1 cellular context compared by ENCODE assay signal in the genomic region with DNA sequence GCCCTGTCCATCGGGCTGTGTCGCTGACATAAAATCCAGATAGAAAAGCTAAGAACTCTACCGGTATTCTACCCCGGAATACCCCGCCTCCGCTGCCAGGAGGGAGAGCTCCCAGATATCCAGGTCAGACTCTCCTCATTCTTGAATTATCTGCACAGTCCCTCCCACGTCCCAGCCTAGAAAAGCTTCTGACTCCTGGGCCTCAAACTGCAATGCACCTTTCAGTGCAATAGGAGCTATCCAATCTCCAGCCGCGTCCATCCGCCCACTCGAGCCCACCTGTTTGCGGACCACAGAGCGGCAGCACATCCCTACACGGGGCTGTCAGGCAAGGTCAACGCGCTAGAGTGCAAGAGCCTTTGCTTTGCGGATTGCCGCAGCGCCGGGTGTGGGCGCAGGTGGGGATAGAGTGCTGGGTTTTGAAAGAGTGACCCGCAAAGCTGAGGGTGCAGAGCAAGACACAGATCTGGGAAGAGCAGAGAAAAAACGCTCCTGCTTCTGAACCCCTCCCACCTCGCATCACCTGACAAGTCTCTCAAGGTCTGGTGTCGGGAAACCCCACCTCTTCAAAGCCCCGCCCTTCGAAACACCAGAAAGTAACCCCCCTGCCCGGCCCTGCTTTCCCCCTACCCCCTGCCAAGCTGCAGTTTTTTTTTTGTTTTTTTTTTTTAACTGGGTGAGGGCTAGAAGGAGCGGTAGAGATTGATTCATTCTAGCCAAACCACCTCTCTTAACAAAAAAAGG.
TF ChIP-seq lines count a peak whose summit lies in the region.

No MANE protein-coding gene starts in this region.

TF ChIP-seq in HepG2, 621 proteins besides CTCF, POLR2A, EP300 and RAD21 (continued from another document and continues in another):
- TF ChIP-seq, protein P1, sequence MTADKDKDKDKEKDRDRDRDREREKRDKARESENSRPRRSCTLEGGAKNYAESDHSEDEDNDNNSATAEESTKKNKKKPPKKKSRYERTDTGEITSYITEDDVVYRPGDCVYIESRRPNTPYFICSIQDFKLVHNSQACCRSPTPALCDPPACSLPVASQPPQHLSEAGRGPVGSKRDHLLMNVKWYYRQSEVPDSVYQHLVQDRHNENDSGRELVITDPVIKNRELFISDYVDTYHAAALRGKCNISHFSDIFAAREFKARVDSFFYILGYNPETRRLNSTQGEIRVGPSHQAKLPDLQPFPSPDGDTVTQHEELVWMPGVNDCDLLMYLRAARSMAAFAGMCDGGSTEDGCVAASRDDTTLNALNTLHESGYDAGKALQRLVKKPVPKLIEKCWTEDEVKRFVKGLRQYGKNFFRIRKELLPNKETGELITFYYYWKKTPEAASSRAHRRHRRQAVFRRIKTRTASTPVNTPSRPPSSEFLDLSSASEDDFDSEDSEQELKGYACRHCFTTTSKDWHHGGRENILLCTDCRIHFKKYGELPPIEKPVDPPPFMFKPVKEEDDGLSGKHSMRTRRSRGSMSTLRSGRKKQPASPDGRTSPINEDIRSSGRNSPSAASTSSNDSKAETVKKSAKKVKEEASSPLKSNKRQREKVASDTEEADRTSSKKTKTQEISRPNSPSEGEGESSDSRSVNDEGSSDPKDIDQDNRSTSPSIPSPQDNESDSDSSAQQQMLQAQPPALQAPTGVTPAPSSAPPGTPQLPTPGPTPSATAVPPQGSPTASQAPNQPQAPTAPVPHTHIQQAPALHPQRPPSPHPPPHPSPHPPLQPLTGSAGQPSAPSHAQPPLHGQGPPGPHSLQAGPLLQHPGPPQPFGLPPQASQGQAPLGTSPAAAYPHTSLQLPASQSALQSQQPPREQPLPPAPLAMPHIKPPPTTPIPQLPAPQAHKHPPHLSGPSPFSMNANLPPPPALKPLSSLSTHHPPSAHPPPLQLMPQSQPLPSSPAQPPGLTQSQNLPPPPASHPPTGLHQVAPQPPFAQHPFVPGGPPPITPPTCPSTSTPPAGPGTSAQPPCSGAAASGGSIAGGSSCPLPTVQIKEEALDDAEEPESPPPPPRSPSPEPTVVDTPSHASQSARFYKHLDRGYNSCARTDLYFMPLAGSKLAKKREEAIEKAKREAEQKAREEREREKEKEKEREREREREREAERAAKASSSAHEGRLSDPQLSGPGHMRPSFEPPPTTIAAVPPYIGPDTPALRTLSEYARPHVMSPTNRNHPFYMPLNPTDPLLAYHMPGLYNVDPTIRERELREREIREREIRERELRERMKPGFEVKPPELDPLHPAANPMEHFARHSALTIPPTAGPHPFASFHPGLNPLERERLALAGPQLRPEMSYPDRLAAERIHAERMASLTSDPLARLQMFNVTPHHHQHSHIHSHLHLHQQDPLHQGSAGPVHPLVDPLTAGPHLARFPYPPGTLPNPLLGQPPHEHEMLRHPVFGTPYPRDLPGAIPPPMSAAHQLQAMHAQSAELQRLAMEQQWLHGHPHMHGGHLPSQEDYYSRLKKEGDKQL (CRISPR knock-in tag; IDR thresholded peaks at IDR 0.05; ENCODE audit: low read depth) = peak; percentile 33; the same call in 1 of the 2 replicates
- TF ChIP-seq, protein P2, sequence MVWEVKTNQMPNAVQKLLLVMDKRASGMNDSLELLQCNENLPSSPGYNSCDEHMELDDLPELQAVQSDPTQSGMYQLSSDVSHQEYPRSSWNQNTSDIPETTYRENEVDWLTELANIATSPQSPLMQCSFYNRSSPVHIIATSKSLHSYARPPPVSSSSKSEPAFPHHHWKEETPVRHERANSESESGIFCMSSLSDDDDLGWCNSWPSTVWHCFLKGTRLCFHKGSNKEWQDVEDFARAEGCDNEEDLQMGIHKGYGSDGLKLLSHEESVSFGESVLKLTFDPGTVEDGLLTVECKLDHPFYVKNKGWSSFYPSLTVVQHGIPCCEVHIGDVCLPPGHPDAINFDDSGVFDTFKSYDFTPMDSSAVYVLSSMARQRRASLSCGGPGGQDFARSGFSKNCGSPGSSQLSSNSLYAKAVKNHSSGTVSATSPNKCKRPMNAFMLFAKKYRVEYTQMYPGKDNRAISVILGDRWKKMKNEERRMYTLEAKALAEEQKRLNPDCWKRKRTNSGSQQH (CRISPR knock-in tag; IDR thresholded peaks at IDR 0.05; ENCODE audit: low read depth) = no peak
- TF ChIP-seq SIX1 (CRISPR knock-in tag; IDR thresholded peaks at IDR 0.05; ENCODE audit: borderline replicate concordance) (no peak), ZNF776 (CRISPR knock-in tag; IDR thresholded peaks at IDR 0.05) (no peak), KDM3A (CRISPR knock-in tag; IDR thresholded peaks at IDR 0.05; ENCODE audit: low read depth) (peak; percentile 48; the same call in 1 of the 2 replicates), DPF2 (CRISPR knock-in tag; IDR thresholded peaks at IDR 0.05; ENCODE audit: borderline replicate concordance, low read depth) (no peak), CBX1 (IDR thresholded peaks at IDR 0.05; ENCODE audit: low read depth) (no peak), IKZF4 (CRISPR knock-in tag; IDR thresholded peaks at IDR 0.05; ENCODE audit: borderline replicate concordance, low read depth, not compliant biosample characterization) (no peak), ZNF761 (CRISPR knock-in tag; conservative IDR thresholded peaks at IDR 0.05) (no peak), ZNF703 (CRISPR knock-in tag; IDR thresholded peaks at IDR 0.05; ENCODE audit: borderline replicate concordance) (no peak), PHF21A (CRISPR knock-in tag; IDR thresholded peaks at IDR 0.05) (no peak), IKZF1 (IDR thresholded peaks at IDR 0.05) (no peak), ZSCAN9 (CRISPR knock-in tag; IDR thresholded peaks at IDR 0.05; ENCODE audit: borderline replicate concordance) (no peak), ZNF773 (CRISPR knock-in tag; IDR thresholded peaks at IDR 0.05; ENCODE audit: borderline replicate concordance) (no peak), ZNF431 (CRISPR knock-in tag; IDR thresholded peaks at IDR 0.05; ENCODE audit: borderline replicate concordance, low read depth) (no peak), ZNF549 (CRISPR knock-in tag; IDR thresholded peaks at IDR 0.05) (no peak), SIN3B (IDR thresholded peaks at IDR 0.05; ENCODE audit: low read length) (no peak), ZNF10 (CRISPR knock-in tag; IDR thresholded peaks at IDR 0.05; ENCODE audit: borderline replicate concordance, low read depth) (no peak), TBX3 (IDR thresholded peaks at IDR 0.05; ENCODE audit: borderline replicate concordance) (no peak), PRPF4 (IDR thresholded peaks at IDR 0.05; ENCODE audit: low read depth, low read length, poor library complexity, severe bottlenecking) (no peak), DNMT1 (CRISPR knock-in tag; IDR thresholded peaks at IDR 0.05) (no peak), MTA3 (CRISPR knock-in tag; IDR thresholded peaks at IDR 0.05) (no peak), MAF1 (CRISPR knock-in tag; IDR thresholded peaks at IDR 0.05; ENCODE audit: borderline replicate concordance) (no peak), SP4 (CRISPR knock-in tag; IDR thresholded peaks at IDR 0.05) (no peak), IRF2 (CRISPR knock-in tag; IDR thresholded peaks at IDR 0.05) (peak; percentile 79; the same call in 1 of the 2 replicates), RBFOX2 (IDR thresholded peaks at IDR 0.05; ENCODE audit: low read depth, low read length) (no peak), ZNF367 (CRISPR knock-in tag; IDR thresholded peaks at IDR 0.05; ENCODE audit: borderline replicate concordance) (no peak), ZNF136 (CRISPR knock-in tag; IDR thresholded peaks at IDR 0.05; ENCODE audit: low read depth) (no peak), U2AF1 (optimal IDR thresholded peaks at IDR 0.05; ENCODE audit: low read depth, low read length) (no peak), HES4 (CRISPR knock-in tag; IDR thresholded peaks at IDR 0.05; ENCODE audit: borderline replicate concordance) (no peak), GTF3A (CRISPR knock-in tag; conservative IDR thresholded peaks at IDR 0.05) (no peak), ZNF225 (CRISPR knock-in tag; IDR thresholded peaks at IDR 0.05) (no peak; the same call in 1 of the 2 replicates)
- TF ChIP-seq, protein P3, sequence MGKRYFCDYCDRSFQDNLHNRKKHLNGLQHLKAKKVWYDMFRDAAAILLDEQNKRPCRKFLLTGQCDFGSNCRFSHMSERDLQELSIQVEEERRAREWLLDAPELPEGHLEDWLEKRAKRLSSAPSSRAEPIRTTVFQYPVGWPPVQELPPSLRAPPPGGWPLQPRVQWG (CRISPR knock-in tag; IDR thresholded peaks at IDR 0.05; ENCODE audit: borderline replicate concordance, low read depth) = no peak
- TF ChIP-seq, protein P4, sequence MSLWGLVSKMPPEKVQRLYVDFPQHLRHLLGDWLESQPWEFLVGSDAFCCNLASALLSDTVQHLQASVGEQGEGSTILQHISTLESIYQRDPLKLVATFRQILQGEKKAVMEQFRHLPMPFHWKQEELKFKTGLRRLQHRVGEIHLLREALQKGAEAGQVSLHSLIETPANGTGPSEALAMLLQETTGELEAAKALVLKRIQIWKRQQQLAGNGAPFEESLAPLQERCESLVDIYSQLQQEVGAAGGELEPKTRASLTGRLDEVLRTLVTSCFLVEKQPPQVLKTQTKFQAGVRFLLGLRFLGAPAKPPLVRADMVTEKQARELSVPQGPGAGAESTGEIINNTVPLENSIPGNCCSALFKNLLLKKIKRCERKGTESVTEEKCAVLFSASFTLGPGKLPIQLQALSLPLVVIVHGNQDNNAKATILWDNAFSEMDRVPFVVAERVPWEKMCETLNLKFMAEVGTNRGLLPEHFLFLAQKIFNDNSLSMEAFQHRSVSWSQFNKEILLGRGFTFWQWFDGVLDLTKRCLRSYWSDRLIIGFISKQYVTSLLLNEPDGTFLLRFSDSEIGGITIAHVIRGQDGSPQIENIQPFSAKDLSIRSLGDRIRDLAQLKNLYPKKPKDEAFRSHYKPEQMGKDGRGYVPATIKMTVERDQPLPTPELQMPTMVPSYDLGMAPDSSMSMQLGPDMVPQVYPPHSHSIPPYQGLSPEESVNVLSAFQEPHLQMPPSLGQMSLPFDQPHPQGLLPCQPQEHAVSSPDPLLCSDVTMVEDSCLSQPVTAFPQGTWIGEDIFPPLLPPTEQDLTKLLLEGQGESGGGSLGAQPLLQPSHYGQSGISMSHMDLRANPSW (CRISPR knock-in tag; IDR thresholded peaks at IDR 0.05; ENCODE audit: borderline replicate concordance) = no peak
- TF ChIP-seq, protein P5, sequence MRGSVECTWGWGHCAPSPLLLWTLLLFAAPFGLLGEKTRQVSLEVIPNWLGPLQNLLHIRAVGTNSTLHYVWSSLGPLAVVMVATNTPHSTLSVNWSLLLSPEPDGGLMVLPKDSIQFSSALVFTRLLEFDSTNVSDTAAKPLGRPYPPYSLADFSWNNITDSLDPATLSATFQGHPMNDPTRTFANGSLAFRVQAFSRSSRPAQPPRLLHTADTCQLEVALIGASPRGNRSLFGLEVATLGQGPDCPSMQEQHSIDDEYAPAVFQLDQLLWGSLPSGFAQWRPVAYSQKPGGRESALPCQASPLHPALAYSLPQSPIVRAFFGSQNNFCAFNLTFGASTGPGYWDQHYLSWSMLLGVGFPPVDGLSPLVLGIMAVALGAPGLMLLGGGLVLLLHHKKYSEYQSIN (CRISPR knock-in tag; IDR thresholded peaks at IDR 0.05; ENCODE audit: borderline replicate concordance) = no peak
- TF ChIP-seq, protein P6, sequence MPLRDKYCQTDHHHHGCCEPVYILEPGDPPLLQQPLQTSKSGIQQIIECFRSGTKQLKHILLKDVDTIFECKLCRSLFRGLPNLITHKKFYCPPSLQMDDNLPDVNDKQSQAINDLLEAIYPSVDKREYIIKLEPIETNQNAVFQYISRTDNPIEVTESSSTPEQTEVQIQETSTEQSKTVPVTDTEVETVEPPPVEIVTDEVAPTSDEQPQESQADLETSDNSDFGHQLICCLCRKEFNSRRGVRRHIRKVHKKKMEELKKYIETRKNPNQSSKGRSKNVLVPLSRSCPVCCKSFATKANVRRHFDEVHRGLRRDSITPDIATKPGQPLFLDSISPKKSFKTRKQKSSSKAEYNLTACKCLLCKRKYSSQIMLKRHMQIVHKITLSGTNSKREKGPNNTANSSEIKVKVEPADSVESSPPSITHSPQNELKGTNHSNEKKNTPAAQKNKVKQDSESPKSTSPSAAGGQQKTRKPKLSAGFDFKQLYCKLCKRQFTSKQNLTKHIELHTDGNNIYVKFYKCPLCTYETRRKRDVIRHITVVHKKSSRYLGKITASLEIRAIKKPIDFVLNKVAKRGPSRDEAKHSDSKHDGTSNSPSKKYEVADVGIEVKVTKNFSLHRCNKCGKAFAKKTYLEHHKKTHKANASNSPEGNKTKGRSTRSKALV (CRISPR knock-in tag; IDR thresholded peaks at IDR 0.05) = no peak
- TF ChIP-seq, protein P7, sequence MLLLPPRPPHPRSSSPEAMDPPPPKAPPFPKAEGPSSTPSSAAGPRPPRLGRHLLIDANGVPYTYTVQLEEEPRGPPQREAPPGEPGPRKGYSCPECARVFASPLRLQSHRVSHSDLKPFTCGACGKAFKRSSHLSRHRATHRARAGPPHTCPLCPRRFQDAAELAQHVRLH (CRISPR knock-in tag; IDR thresholded peaks at IDR 0.05; ENCODE audit: borderline replicate concordance, low read depth) = no peak
- TF ChIP-seq, protein P8, sequence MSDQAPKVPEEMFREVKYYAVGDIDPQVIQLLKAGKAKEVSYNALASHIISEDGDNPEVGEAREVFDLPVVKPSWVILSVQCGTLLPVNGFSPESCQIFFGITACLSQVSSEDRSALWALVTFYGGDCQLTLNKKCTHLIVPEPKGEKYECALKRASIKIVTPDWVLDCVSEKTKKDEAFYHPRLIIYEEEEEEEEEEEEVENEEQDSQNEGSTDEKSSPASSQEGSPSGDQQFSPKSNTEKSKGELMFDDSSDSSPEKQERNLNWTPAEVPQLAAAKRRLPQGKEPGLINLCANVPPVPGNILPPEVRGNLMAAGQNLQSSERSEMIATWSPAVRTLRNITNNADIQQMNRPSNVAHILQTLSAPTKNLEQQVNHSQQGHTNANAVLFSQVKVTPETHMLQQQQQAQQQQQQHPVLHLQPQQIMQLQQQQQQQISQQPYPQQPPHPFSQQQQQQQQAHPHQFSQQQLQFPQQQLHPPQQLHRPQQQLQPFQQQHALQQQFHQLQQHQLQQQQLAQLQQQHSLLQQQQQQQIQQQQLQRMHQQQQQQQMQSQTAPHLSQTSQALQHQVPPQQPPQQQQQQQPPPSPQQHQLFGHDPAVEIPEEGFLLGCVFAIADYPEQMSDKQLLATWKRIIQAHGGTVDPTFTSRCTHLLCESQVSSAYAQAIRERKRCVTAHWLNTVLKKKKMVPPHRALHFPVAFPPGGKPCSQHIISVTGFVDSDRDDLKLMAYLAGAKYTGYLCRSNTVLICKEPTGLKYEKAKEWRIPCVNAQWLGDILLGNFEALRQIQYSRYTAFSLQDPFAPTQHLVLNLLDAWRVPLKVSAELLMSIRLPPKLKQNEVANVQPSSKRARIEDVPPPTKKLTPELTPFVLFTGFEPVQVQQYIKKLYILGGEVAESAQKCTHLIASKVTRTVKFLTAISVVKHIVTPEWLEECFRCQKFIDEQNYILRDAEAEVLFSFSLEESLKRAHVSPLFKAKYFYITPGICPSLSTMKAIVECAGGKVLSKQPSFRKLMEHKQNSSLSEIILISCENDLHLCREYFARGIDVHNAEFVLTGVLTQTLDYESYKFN (CRISPR knock-in tag; conservative IDR thresholded peaks at IDR 0.05) = no peak; the same call in 1 of the 2 replicates
- TF ChIP-seq, protein P9, sequence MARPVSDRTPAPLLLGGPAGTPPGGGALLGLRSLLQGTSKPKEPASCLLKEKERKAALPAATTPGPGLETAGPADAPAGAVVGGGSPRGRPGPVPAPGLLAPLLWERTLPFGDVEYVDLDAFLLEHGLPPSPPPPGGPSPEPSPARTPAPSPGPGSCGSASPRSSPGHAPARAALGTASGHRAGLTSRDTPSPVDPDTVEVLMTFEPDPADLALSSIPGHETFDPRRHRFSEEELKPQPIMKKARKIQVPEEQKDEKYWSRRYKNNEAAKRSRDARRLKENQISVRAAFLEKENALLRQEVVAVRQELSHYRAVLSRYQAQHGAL (CRISPR knock-in tag; IDR thresholded peaks at IDR 0.05; ENCODE audit: not compliant biosample characterization) = no peak
